Comparison of ENCODE assay signal across 8 cellular contexts in genomic region chr19:11338569-11339253, GRCh38. TPM values are rescaled to one million over a fixed set of nuclear protein-coding genes. Genes with fewer than 3 reads are reported as not detected.
DNase-seq lines count a peak whose midpoint lies in the region; ATAC-seq and TF ChIP-seq lines count a peak whose summit lies in the region.

No MANE protein-coding gene starts in this region.

- peaks cover 4% of the 10 kb centered on the region for H3K36me3 ChIP-seq in CD8-positive, alpha-beta T cell (ENCODE audit: insufficient read depth, low read length)
- H3K36me3 ChIP-seq in PC-9 (ENCODE audit: low read depth) = peaks cover 44% of the 10 kb centered on the region
- H3K36me3 ChIP-seq in fibroblast of lung (ENCODE audit: control insufficient read depth, insufficient read depth, low read length) = peaks cover 5% of the 10 kb centered on the region
- H3K36me3 ChIP-seq in osteoblast (ENCODE audit: insufficient read depth, low read length) = peaks cover 10% of the 10 kb centered on the region

- DNase-seq in CD8-positive, alpha-beta T cell = no peak
- DNase-seq in PC-9 = no peak
- no peak for DNase-seq in fibroblast of lung (ENCODE audit: low read depth in 2 of 2)
- no peak for DNase-seq in osteoblast (ENCODE audit: insufficient read length, low spot score, missing footprints)
- no peak for DNase-seq in amniotic stem cell (lab: John Stamatoyannopoulos, UW)

- CTCF ChIA-PET in CD8-positive, alpha-beta T cell (lab: Charles Lee) = interaction anchor here (1.0 to 1.3 kb wide), 2 partner anchors 42 to 44 kb away, joined by 4 to 5 read pairs; no protein-coding TSS in a partner anchor
- CTCF ChIA-PET in PC-9 (lab: Charles Lee) = no interaction called here

- H3K9me3 Mint-ChIP-seq in CD8-positive, alpha-beta T cell = no peaks in the 10 kb centered on the region

- peaks cover 29% of the 10 kb centered on the region for H3K36me3 Mint-ChIP-seq in CD8-positive, alpha-beta T cell

- H3K79me2 ChIP-seq in PC-9 (ENCODE audit: low read depth) = peaks cover 29% of the 10 kb centered on the region
- H3K79me2 ChIP-seq in fibroblast of lung (ENCODE audit: control insufficient read depth, insufficient read depth, low read length) = no peaks in the 10 kb centered on the region
- no peaks in the 10 kb centered on the region for H3K79me2 ChIP-seq in osteoblast (ENCODE audit: insufficient read depth, low read length)

- no TSS peak for BruUV-seq in PC-9 (replicated peaks; lab: Mats Ljungman, UMichigan)

- no peak overlapping the region for H3K27ac ChIP-seq in CD8-positive, alpha-beta T cell (ENCODE audit: low read depth, low read length)
- H3K27ac ChIP-seq in PC-9 (no peak overlapping the region), fibroblast of lung (ENCODE audit: insufficient read depth, low read length) (no peak overlapping the region), osteoblast (ENCODE audit: low read depth, low read length) (no peak overlapping the region)

- H3K9me3 ChIP-seq in CD8-positive, alpha-beta T cell (ENCODE audit: low read length) = no peaks in the 10 kb centered on the region
- H3K9me3 ChIP-seq in PC-9 (ENCODE audit: insufficient read depth, low read depth) (no peaks in the 10 kb centered on the region), fibroblast of lung (ENCODE audit: control insufficient read depth, insufficient read depth, low read depth, low read length) (no peaks in the 10 kb centered on the region), osteoblast (ENCODE audit: low read depth, low read length) (no peaks in the 10 kb centered on the region)

- H3K27me3 Mint-ChIP-seq in CD8-positive, alpha-beta T cell (ENCODE audit: low read depth) = no peaks in the 10 kb centered on the region

- no peak overlapping the region for H3K9ac ChIP-seq in fibroblast of lung (ENCODE audit: insufficient read depth, low read length)

- peak overlapping the region; percentile 53 for H3K27ac Mint-ChIP-seq in CD8-positive, alpha-beta T cell

- no peaks in the 10 kb centered on the region for H4K20me1 ChIP-seq in PC-9 (ENCODE audit: insufficient read depth)
- H4K20me1 ChIP-seq in fibroblast of lung (ENCODE audit: control insufficient read depth, extremely low read depth, insufficient read depth, low read length) = no peaks in the 10 kb centered on the region
- peaks cover 12% of the 10 kb centered on the region for H4K20me1 ChIP-seq in osteoblast (ENCODE audit: insufficient read depth, low read length)

- peak; percentile 21 for ATAC-seq in CD8-positive, alpha-beta T cell
- no peak for ATAC-seq in HG03280 (IDR thresholded peaks at IDR 0.05; ENCODE audit: unreplicated experiment)
- no peak for ATAC-seq in GM21390 (IDR thresholded peaks at IDR 0.05; ENCODE audit: unreplicated experiment)
- no peak for ATAC-seq in HG03039 (IDR thresholded peaks at IDR 0.05; ENCODE audit: unreplicated experiment)

- H3K4me3 ChIP-seq in CD8-positive, alpha-beta T cell (ENCODE audit: low read depth, low read length) = peak overlapping the region; percentile 37
- peak overlapping the region; percentile 84 for H3K4me3 ChIP-seq in PC-9
- H3K4me3 ChIP-seq in fibroblast of lung (replicated peaks in 1 of 4; ENCODE audit: control extremely low read depth in 1 of 4, insufficient read depth in 1 of 4, low read depth in 3 of 4, low read length in 4 of 4) = peak overlapping the region; percentile 43 to 68 (median 52)
- H3K4me3 ChIP-seq in osteoblast (ENCODE audit: insufficient read depth, low read length) = peak overlapping the region; percentile 73

- no peak for TF ChIP-seq CTCF in CD8-positive, alpha-beta T cell (IDR thresholded peaks at IDR 0.05)
- TF ChIP-seq CTCF in PC-9 (conservative IDR thresholded peaks at IDR 0.05) (no peak), fibroblast of lung (conservative IDR thresholded peaks at IDR 0.05 in 1 of 2, IDR thresholded peaks at IDR 0.05 in 1 of 2; ENCODE audit: low read depth in 1 of 2, low read length in 2 of 2) (no peak), osteoblast (IDR thresholded peaks at IDR 0.05; ENCODE audit: extremely low read depth, low read depth, low read length) (no peak)

- no peaks in the 10 kb centered on the region for H3K9me2 ChIP-seq in PC-9 (ENCODE audit: insufficient read depth)

- H3K4me2 ChIP-seq in PC-9 (peak overlapping the region; percentile 92), fibroblast of lung (ENCODE audit: extremely low read depth, insufficient read depth, low read length) (peak overlapping the region; percentile 83), osteoblast (ENCODE audit: insufficient read depth, low read length) (peak overlapping the region; percentile 75)

- H2AFZ ChIP-seq in PC-9 = peak overlapping the region; percentile 91
- H2AFZ ChIP-seq in fibroblast of lung (ENCODE audit: low read length) = no peak overlapping the region
- no peak overlapping the region for H2AFZ ChIP-seq in osteoblast (ENCODE audit: low read length)

- peaks cover 44% of the 10 kb centered on the region for H3F3A ChIP-seq in PC-9 (ENCODE audit: insufficient read depth, low read depth)

- intact Hi-C loops in CD8-positive, alpha-beta T cell (cut with DNase I, micrococcal nuclease) = no loop called here
- intact Hi-C loops in PC-9 (cut with micrococcal nuclease; ENCODE audit: unreplicated experiment) = loop anchor here (1.0 kb wide), 1 partner anchor 17 kb away; the partner anchor contains the start of gene PLPPR2

- POLR2A ChIA-PET in CD8-positive, alpha-beta T cell (lab: Charles Lee) = no interaction called here
- POLR2A ChIA-PET in PC-9 (lab: Charles Lee; ENCODE audit: unreplicated experiment) = no interaction called here

- no peaks in the 10 kb centered on the region for H3K27me3 ChIP-seq in CD8-positive, alpha-beta T cell (ENCODE audit: insufficient read depth, low read length)
- no peaks in the 10 kb centered on the region for H3K27me3 ChIP-seq in PC-9 (ENCODE audit: insufficient read depth, low read depth)
- H3K27me3 ChIP-seq in fibroblast of lung (ENCODE audit: control insufficient read depth, insufficient read depth, low read length) = no peaks in the 10 kb centered on the region
- H3K27me3 ChIP-seq in osteoblast (ENCODE audit: insufficient read depth, low read length) = no peaks in the 10 kb centered on the region

- H3K4me3 Mint-ChIP-seq in CD8-positive, alpha-beta T cell = peak overlapping the region; percentile 82

- H3K4me1 ChIP-seq in CD8-positive, alpha-beta T cell (ENCODE audit: insufficient read depth, low read length) = peaks cover 23% of the 10 kb centered on the region
- H3K4me1 ChIP-seq in PC-9 (replicated peaks; ENCODE audit: insufficient read depth) = peaks cover 22% of the 10 kb centered on the region
- H3K4me1 ChIP-seq in fibroblast of lung (ENCODE audit: control insufficient read depth, extremely low read depth, insufficient read depth, low read length) = peaks cover 6% of the 10 kb centered on the region
- peaks cover 6% of the 10 kb centered on the region for H3K4me1 ChIP-seq in osteoblast (ENCODE audit: insufficient read depth, low read length)

- peaks cover 24% of the 10 kb centered on the region for H3K4me1 Mint-ChIP-seq in CD8-positive, alpha-beta T cell (ENCODE audit: low read depth)

RNA-seq across cellular contexts. Expression of gene RAB3D, which starts 0.7 kb away (rescaled TPM):
- total RNA-seq in CD8-positive, alpha-beta T cell = 1 to 10 TPM; 1.4 to 1.9 TPM
- total RNA-seq in PC-9 (2021) = 35.0 and 36.5 TPM in 2 replicates
- total RNA-seq in fibroblast of lung = 15.4 and 20.0 TPM in 2 replicates
- polyA plus RNA-seq in fibroblast of lung = 11.5 and 16.2 TPM in 2 replicates
- 5.2 and 6.8 TPM in 2 replicates for polyA plus RNA-seq in fibroblast of lung (2012)
- polyA minus RNA-seq in fibroblast of lung (ENCODE audit: low replicate concordance) = 81.4 and 87.0 TPM in 2 replicates
- total RNA-seq in osteoblast = 2.1 and 3.3 TPM in 2 replicates

RNA-seq across cellular contexts. Expression of gene TMEM205, which starts 7.4 kb away (rescaled TPM):
- total RNA-seq in CD8-positive, alpha-beta T cell = 10 to 100 TPM in 1 of 2 experiments, 1 to 10 TPM in 1; 6.5 to 10.6 TPM
- total RNA-seq in PC-9 (2021) = 80.3 and 90.6 TPM in 2 replicates
- 54.7 and 76.8 TPM in 2 replicates for total RNA-seq in fibroblast of lung
- 68.4 and 78.6 TPM in 2 replicates for polyA plus RNA-seq in fibroblast of lung
- polyA plus RNA-seq in fibroblast of lung (2012) = 55.2 and 66.9 TPM in 2 replicates
- polyA minus RNA-seq in fibroblast of lung (ENCODE audit: low replicate concordance) = 50.4 and 112 TPM in 2 replicates
- total RNA-seq in osteoblast = 29.2 and 59.4 TPM in 2 replicates

RNA-seq across cellular contexts. Expression of gene CCDC159, which starts 7.6 kb away (rescaled TPM):
- 10 to 100 TPM; 26.9 to 36.4 TPM for total RNA-seq in CD8-positive, alpha-beta T cell
- 9.4 and 13.7 TPM in 2 replicates for total RNA-seq in PC-9 (2021)
- total RNA-seq in fibroblast of lung = 10.1 and 11.3 TPM in 2 replicates
- 13.8 and 14.4 TPM in 2 replicates for polyA plus RNA-seq in fibroblast of lung
- polyA plus RNA-seq in fibroblast of lung (2012) = 14.6 and 14.8 TPM in 2 replicates
- 15.7 and 20.7 TPM in 2 replicates for polyA minus RNA-seq in fibroblast of lung (ENCODE audit: low replicate concordance)
- 4.0 and 8.0 TPM in 2 replicates for total RNA-seq in osteoblast

RNA-seq across cellular contexts. Expression of gene PLPPR2, which starts 16.5 kb away (rescaled TPM):
- total RNA-seq in CD8-positive, alpha-beta T cell = 1 to 10 TPM; 6.0 to 6.2 TPM
- total RNA-seq in PC-9 (2021) (25.2 and 30.4 TPM in 2 replicates), fibroblast of lung (7.4 and 13.0 TPM in 2 replicates), osteoblast (10.6 and 14.1 TPM in 2 replicates)
- polyA plus RNA-seq in fibroblast of lung = 17.6 and 21.2 TPM in 2 replicates
- 42.8 and 51.9 TPM in 2 replicates for polyA plus RNA-seq in fibroblast of lung (2012)
- polyA minus RNA-seq in fibroblast of lung (ENCODE audit: low replicate concordance) = 56.3 and 56.9 TPM in 2 replicates

RNA-seq across cellular contexts. Expression of gene SWSAP1, which starts 35.8 kb away (rescaled TPM):
- total RNA-seq in CD8-positive, alpha-beta T cell = 1 to 10 TPM; 2.2 to 2.4 TPM
- total RNA-seq in PC-9 (2021) = 4.6 and 4.8 TPM in 2 replicates
- 0.50 and 0.51 TPM in 2 replicates for total RNA-seq in fibroblast of lung
- polyA plus RNA-seq in fibroblast of lung = 0.76 and 1.2 TPM in 2 replicates
- polyA plus RNA-seq in fibroblast of lung (2012) = 1.6 and 1.7 TPM in 2 replicates
- polyA minus RNA-seq in fibroblast of lung (ENCODE audit: low replicate concordance) = 0.96 TPM in 1 of 2 replicates, not detected in the other
- 0.72 and 0.88 TPM in 2 replicates for total RNA-seq in osteoblast
